11 cellular contexts compared by ENCODE assay signal in the genomic region with DNA sequence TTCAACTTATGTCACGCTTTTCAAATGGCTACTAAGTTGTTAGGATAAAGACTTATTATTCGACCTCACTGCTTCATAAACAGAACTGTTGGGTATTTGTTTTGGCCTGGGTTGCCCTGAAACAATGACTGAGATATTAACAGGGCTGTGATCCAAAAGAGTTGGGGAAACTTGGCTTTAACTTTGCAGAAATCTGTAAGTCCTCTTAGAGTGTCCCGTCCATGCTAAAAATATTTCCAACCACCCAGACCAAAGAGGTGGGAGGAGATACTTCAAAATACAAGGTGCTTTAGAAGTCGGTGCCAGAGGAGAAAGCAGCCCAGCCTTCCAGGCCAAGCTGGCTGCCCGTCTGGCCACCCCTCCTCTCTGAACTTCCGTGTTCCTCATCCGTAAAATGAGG. TPM values are rescaled to one million over a fixed set of nuclear protein-coding genes. Genes with fewer than 3 reads are reported as not detected.
A peak's percentile ranks its signal among the peaks of the same experiment; 100 is the strongest.
DNase-seq lines count a peak whose midpoint lies in the region; ATAC-seq and TF ChIP-seq lines count a peak whose summit lies in the region.
"Had no signal": no experiment of that assay in that cellular context is flagged by ENCODE, and none has a peak within 500 bp of the region (broad histone marks: within the 10 kb centered on the region; RNA-seq: fewer than 3 reads in every experiment).

No MANE protein-coding gene starts in this region.

- intact Hi-C loops in activated CD4-positive, alpha-beta T cell treated with anti-CD3 and anti-CD28 coated beads, Interleukin-2, amount 10 ng/mL, durations not matched to agents 24 days and 14 days (cut with micrococcal nuclease), result loop anchor here (1.0 kb wide), 2 partner anchors 34 to 107 kb away; no protein-coding TSS in a partner anchor
- intact Hi-C loops in lower lobe of right lung (cut with DNase I), result loop anchor here (5.0 kb wide), 1 partner anchor 104 kb away; no protein-coding TSS in a partner anchor

- no peak for TF ChIP-seq POLR2A in tibial nerve (IDR thresholded peaks at IDR 0.05)

- no peaks in the 10 kb centered on the region for H3K9me3 Mint-ChIP-seq in activated CD4-positive, alpha-beta T cell treated with anti-CD3 and anti-CD28 coated beads, Interleukin-2, amount 10 ng/mL, durations not matched to agents 24 days and 14 days
- H3K9me3 Mint-ChIP-seq: effector memory CD8-positive, alpha-beta T cell had no signal

- no peak overlapping the region for H3K9ac ChIP-seq in duodenal mucosa (ENCODE audit: low read depth in 1 of 2, low read length in 2 of 2)

- peak; percentile 75 to 87 for ATAC-seq in lower lobe of right lung
- ATAC-seq in GM18520 (IDR thresholded peaks at IDR 0.05; ENCODE audit: unreplicated experiment), result no peak

- no peaks in the 10 kb centered on the region for H3K27me3 Mint-ChIP-seq in activated CD4-positive, alpha-beta T cell treated with anti-CD3 and anti-CD28 coated beads, Interleukin-2, amount 10 ng/mL, durations not matched to agents 24 days and 14 days
- H3K27me3 Mint-ChIP-seq: effector memory CD8-positive, alpha-beta T cell had no signal

- H3K27me3 ChIP-seq in duodenal mucosa (ENCODE audit: control insufficient read depth in 1 of 2, insufficient read depth in 2 of 2, low read length in 2 of 2) (no peaks in the 10 kb centered on the region), lower lobe of right lung (ENCODE audit: low read depth) (no peaks in the 10 kb centered on the region), tibial nerve (no peaks in the 10 kb centered on the region)

- H3K27ac ChIP-seq in duodenal mucosa (ENCODE audit: low read depth, low read length), result peak overlapping the region; percentile 26
- peak overlapping the region; percentile 71 for H3K27ac ChIP-seq in lower lobe of right lung
- peak overlapping the region in 3 of 4 donors; percentile 64 to 70 (median 68) for H3K27ac ChIP-seq in tibial nerve

- no peak overlapping the region for H3K4me3 ChIP-seq in duodenal mucosa (ENCODE audit: low read depth in 1 of 2, low read length in 2 of 2)
- H3K4me3 ChIP-seq in lower lobe of right lung, result no peak overlapping the region
- H3K4me3 ChIP-seq in tibial nerve, result no peak overlapping the region

- no peak for TF ChIP-seq EP300 in tibial nerve (IDR thresholded peaks at IDR 0.05)

- TF ChIP-seq CTCF in lower lobe of right lung (IDR thresholded peaks at IDR 0.05) (no peak), tibial nerve (IDR thresholded peaks at IDR 0.05) (no peak)

- peak overlapping the region; percentile 70 for H3K27ac Mint-ChIP-seq in activated CD4-positive, alpha-beta T cell treated with anti-CD3 and anti-CD28 coated beads, Interleukin-2, amount 10 ng/mL, durations not matched to agents 24 days and 14 days
- H3K27ac Mint-ChIP-seq: effector memory CD8-positive, alpha-beta T cell had no signal

- no peaks in the 10 kb centered on the region for H3K9me3 ChIP-seq in duodenal mucosa (ENCODE audit: control insufficient read depth in 1 of 2, low read length in 2 of 2)
- no peaks in the 10 kb centered on the region for H3K9me3 ChIP-seq in lower lobe of right lung
- no peaks in the 10 kb centered on the region for H3K9me3 ChIP-seq in tibial nerve

- H3K4me3 Mint-ChIP-seq in activated CD4-positive, alpha-beta T cell treated with anti-CD3 and anti-CD28 coated beads, Interleukin-2, amount 10 ng/mL, durations not matched to agents 24 days and 14 days, result no peak overlapping the region
- H3K4me3 Mint-ChIP-seq: effector memory CD8-positive, alpha-beta T cell had no signal

- H3K4me1 ChIP-seq in duodenal mucosa (ENCODE audit: control insufficient read depth in 1 of 2, insufficient read depth in 2 of 2, low read length in 2 of 2) (peaks cover 23% of the 10 kb centered on the region in 2 donors), lower lobe of right lung (peaks cover 35% of the 10 kb centered on the region), tibial nerve (peaks cover 0 to 43% (median 12%) of the 10 kb centered on the region in 4 donors)

- H3K4me1 Mint-ChIP-seq in activated CD4-positive, alpha-beta T cell treated with anti-CD3 and anti-CD28 coated beads, Interleukin-2, amount 10 ng/mL, durations not matched to agents 24 days and 14 days, result peaks cover 17% of the 10 kb centered on the region

- DNase-seq in activated CD4-positive, alpha-beta T cell treated with anti-CD3 and anti-CD28 coated beads, Interleukin-2, amount 10 ng/mL, durations not matched to agents 24 days and 14 days, result no peak
- DNase-seq in activated CD4-positive, alpha-beta T cell treated with anti-CD3 and anti-CD28 coated beads, Interleukin-2, amount 50 U/mL, for 48 hours, result no peak
- DNase-seq in lower lobe of right lung, result no peak
- DNase-seq in tibial nerve (ENCODE audit: low spot score in 2 of 2), result no peak
- DNase-seq in middle frontal gyrus (ENCODE audit: extremely low spot score, low spot score), result no peak
- no peak for DNase-seq in activated CD4-positive, alpha-beta T cell treated with anti-CD3 and anti-CD28 coated beads for 48 hours
- DNase-seq: effector memory CD8-positive, alpha-beta T cell; occipital lobe; T-helper 9 cell had no signal

- 14 to 16% methylated on average over 7 of the region's 7 CpGs for WGBS in tibial nerve, 2 donors

- H3K36me3 ChIP-seq in duodenal mucosa (ENCODE audit: control insufficient read depth in 1 of 2, insufficient read depth in 2 of 2, low read length in 2 of 2) (peaks cover 19 to 33% of the 10 kb centered on the region in 2 donors), lower lobe of right lung (peaks cover 47% of the 10 kb centered on the region), tibial nerve (peaks cover 0 to 46% (median 15%) of the 10 kb centered on the region in 3 donors)

- peaks cover 47% of the 10 kb centered on the region for H3K36me3 Mint-ChIP-seq in activated CD4-positive, alpha-beta T cell treated with anti-CD3 and anti-CD28 coated beads, Interleukin-2, amount 10 ng/mL, durations not matched to agents 24 days and 14 days (ENCODE audit: low read depth)

RNA-seq across cellular contexts. Expression of a gene that starts 16.1 kb away (rescaled TPM):
- 0.28 and 0.40 TPM in 2 replicates for total RNA-seq in activated CD4-positive, alpha-beta T cell treated with anti-CD3 and anti-CD28 coated beads, Interleukin-2, amount 10 ng/mL, durations not matched to agents 24 days and 14 days
- not detected for total RNA-seq in lower lobe of right lung
- total RNA-seq in tibial nerve, result not detected
- total RNA-seq: occipital lobe had no signal

RNA-seq across cellular contexts. Expression of a gene that starts 38.8 kb away (rescaled TPM):
- 57.4 and 61.0 TPM in 2 replicates for total RNA-seq in activated CD4-positive, alpha-beta T cell treated with anti-CD3 and anti-CD28 coated beads, Interleukin-2, amount 10 ng/mL, durations not matched to agents 24 days and 14 days
- 9.3 TPM for total RNA-seq in lower lobe of right lung
- 10 to 100 TPM in 3 of 4 donors, 1 to 10 TPM in 1; 9.6 to 15.6 (median 13.3) TPM for total RNA-seq in tibial nerve

RNA-seq across cellular contexts. Expression of a gene that starts 56.3 kb away (rescaled TPM):
- 325 and 329 TPM in 2 replicates for total RNA-seq in activated CD4-positive, alpha-beta T cell treated with anti-CD3 and anti-CD28 coated beads, Interleukin-2, amount 10 ng/mL, durations not matched to agents 24 days and 14 days
- total RNA-seq in lower lobe of right lung (87.0 TPM), tibial nerve (10 to 100 TPM; 19.2 to 42.9 (median 24.6) TPM)
